8 cellular contexts compared by ENCODE assay signal in genomic region chr1:23980006-23980724, GRCh38.
DNase-seq lines count a peak whose midpoint lies in the region; ATAC-seq lines count a peak whose summit lies in the region.

Gene SRSF10, minus strand, starts transcription at chr1:23980327. Its CDS starts 72 bp downstream, at chr1:23980255.

- peaks cover 20% of the 10 kb centered on the region for H3K36me3 Mint-ChIP-seq in central memory CD8-positive, alpha-beta T cell (ENCODE audit: insufficient read depth)

- ATAC-seq in GM19035 (IDR thresholded peaks at IDR 0.05; ENCODE audit: unreplicated experiment), result peak; percentile 93
- ATAC-seq in HG03354 (IDR thresholded peaks at IDR 0.05; ENCODE audit: poor library complexity, severe bottlenecking, unreplicated experiment), result peak; percentile 92
- ATAC-seq in central memory CD8-positive, alpha-beta T cell (replicated peaks; ENCODE audit: extremely low read depth, poor library complexity, severe bottlenecking), result peak; percentile 93

- peaks cover 47% of the 10 kb centered on the region for H3K4me1 Mint-ChIP-seq in central memory CD8-positive, alpha-beta T cell

- DNase-seq in AG20443 (ENCODE audit: low spot score) (peak; percentile 99), NCI-H446 (lab: John Stamatoyannopoulos, UW) (peak; percentile 99 to 100), iris pigment epithelial cell (ENCODE audit: low read depth) (peak; percentile 98)
- DNase-seq in activated CD4-positive, CD25-positive, alpha-beta regulatory T cell treated with anti-CD3 and anti-CD28 coated beads, Interleukin-2, amount 50 U/mL, for 16 hours (ENCODE audit: low read depth, low spot score), result peak; percentile 95
- DNase-seq in central memory CD8-positive, alpha-beta T cell (ENCODE audit: low spot score in 2 of 2), result peak; percentile 89 to 97
- peak; percentile 93 for DNase-seq in stimulated activated CD4-positive, alpha-beta T cell treated with anti-CD3 and anti-CD28 coated beads, Interleukin-12 subunit alpha, Interleukin-12 subunit beta, amount 100 ng/mL, for 4 hours

- no peaks in the 10 kb centered on the region for H3K9me3 Mint-ChIP-seq in central memory CD8-positive, alpha-beta T cell

- no peaks in the 10 kb centered on the region for H3K27me3 Mint-ChIP-seq in central memory CD8-positive, alpha-beta T cell

- H3K4me3 Mint-ChIP-seq in central memory CD8-positive, alpha-beta T cell, result peak within 1 kb of the TSS; percentile 91

- H3K27ac Mint-ChIP-seq in central memory CD8-positive, alpha-beta T cell (ENCODE audit: low read depth), result peak within 1 kb of the TSS; percentile 95

Comparison
In these comparisons a context has a peak if more than half of its experiments do, and no peak if none do; other contexts are left out.
1. Peak in every context shown above with its lines: DNase-seq and ATAC-seq.